Comparison of ENCODE assay signal across 25 cellular contexts in genomic region chrX:18769812-18770573, GRCh38.
DNase-seq lines count a peak whose midpoint lies in the region; ATAC-seq, FAIRE-seq and TF ChIP-seq lines count a peak whose summit lies in the region.
"Had no signal": no experiment of that assay in that cellular context is flagged by ENCODE, and none has a peak within 500 bp of the region (broad histone marks: within the 10 kb centered on the region; RNA-seq: fewer than 3 reads in every experiment).

No MANE protein-coding gene starts in this region.

- no peaks in the 10 kb centered on the region for H3K36me3 ChIP-seq in BE2C
- H3K36me3 ChIP-seq in endodermal cell (ENCODE audit: control insufficient read depth, insufficient read depth, low read length), result no peaks in the 10 kb centered on the region
- no peaks in the 10 kb centered on the region for H3K36me3 ChIP-seq in mesenchymal stem cell (ENCODE audit: control insufficient read depth in 1 of 2, insufficient read depth in 2 of 2, low read depth in 1 of 2, low read length in 2 of 2)
- H3K36me3 ChIP-seq in aorta (ENCODE audit: control insufficient read depth in 1 of 2, insufficient read depth in 2 of 2, low read length in 1 of 2), result no peaks in the 10 kb centered on the region
- H3K36me3 ChIP-seq: BLaER1 treated with 17β-estradiol and CSF1 and Interleukin-3, amounts not matched to agents 10 nM and 100 nM had no signal

- H3K9me3 Mint-ChIP-seq in endodermal cell, result peaks cover 50% of the 10 kb centered on the region
- peaks cover 6% of the 10 kb centered on the region for H3K9me3 Mint-ChIP-seq in activated CD4-positive, alpha-beta memory T cell treated with anti-CD3 and anti-CD28 coated beads for 36 hours

- no peak overlapping the region for H3K14ac ChIP-seq in mesenchymal stem cell (ENCODE audit: low read length in 2 of 2)

- no peak overlapping the region for H3K27ac ChIP-seq in endodermal cell (ENCODE audit: low read depth, low read length)
- H3K27ac ChIP-seq in mesenchymal stem cell (ENCODE audit: low read length, poor library complexity, severe bottlenecking), result no peak overlapping the region
- no peak overlapping the region for H3K27ac ChIP-seq in aorta (ENCODE audit: low read depth in 1 of 2, low read length in 2 of 2)
- H3K27ac ChIP-seq: BLaER1 treated with 17β-estradiol and CSF1 and Interleukin-3, amounts not matched to agents 10 nM and 100 nM; epithelial cell of prostate had no signal

- peaks cover 18% of the 10 kb centered on the region for H3K4me1 ChIP-seq in BE2C
- no peaks in the 10 kb centered on the region for H3K4me1 ChIP-seq in endodermal cell (ENCODE audit: control insufficient read depth, insufficient read depth, low read length)
- H3K4me1 ChIP-seq in mesenchymal stem cell (ENCODE audit: control insufficient read depth, insufficient read depth, low read depth, low read length), result no peaks in the 10 kb centered on the region
- no peaks in the 10 kb centered on the region for H3K4me1 ChIP-seq in aorta (ENCODE audit: control insufficient read depth in 1 of 2, insufficient read depth in 2 of 2, low read length in 2 of 2)
- H3K4me1 ChIP-seq: BLaER1 treated with 17β-estradiol and CSF1 and Interleukin-3, amounts not matched to agents 10 nM and 100 nM had no signal

- no peaks in the 10 kb centered on the region for H3K27me3 Mint-ChIP-seq in endodermal cell (ENCODE audit: insufficient read depth)
- no peaks in the 10 kb centered on the region for H3K27me3 Mint-ChIP-seq in activated CD4-positive, alpha-beta memory T cell treated with anti-CD3 and anti-CD28 coated beads for 36 hours
- H3K27me3 Mint-ChIP-seq: activated B cell treated with CpG ODN at 0.5 μM for 24 hours, progenitor cell of endocrine pancreas had no signal

- H3K23ac ChIP-seq in mesenchymal stem cell (ENCODE audit: low read length in 2 of 2), result no peak overlapping the region

- CTCF ChIA-PET in activated CD4-positive, alpha-beta memory T cell treated with anti-CD3 and anti-CD28 coated beads for 36 hours (lab: Charles Lee), result no interaction called here

- peak; percentile 55 for FAIRE-seq in GM12891 (lab: Jason Lieb, UNC)
- FAIRE-seq: GM18507, urothelium cell line had no signal

- no peak overlapping the region for H2BK12ac ChIP-seq in mesenchymal stem cell (ENCODE audit: low read length in 2 of 2)

- H2BK5ac ChIP-seq in mesenchymal stem cell (ENCODE audit: low read depth, low read length, poor library complexity, severe bottlenecking), result no peak overlapping the region

- intact Hi-C loops in activated CD4-positive, alpha-beta memory T cell treated with anti-CD3 and anti-CD28 coated beads for 36 hours (cut with micrococcal nuclease), result no loop called here
- intact Hi-C loops in aorta (cut with DNase I), result no loop called here

- POLR2A ChIA-PET in activated CD4-positive, alpha-beta memory T cell treated with anti-CD3 and anti-CD28 coated beads for 36 hours (lab: Charles Lee), result no interaction called here

- H3K4me2 ChIP-seq in mesenchymal stem cell (ENCODE audit: low read length, poor library complexity, severe bottlenecking), result no peak overlapping the region
- H3K4me2 ChIP-seq: BLaER1 treated with 17β-estradiol and CSF1 and Interleukin-3, amounts not matched to agents 10 nM and 100 nM had no signal

- H2AK5ac ChIP-seq in mesenchymal stem cell (ENCODE audit: low read length, severe bottlenecking), result no peak overlapping the region

- no peak overlapping the region for H3K18ac ChIP-seq in mesenchymal stem cell (ENCODE audit: low read depth in 1 of 2, low read length in 2 of 2)

- no peak overlapping the region for H4K91ac ChIP-seq in mesenchymal stem cell (ENCODE audit: low read length)

- WGBS in endodermal cell (ENCODE audit: insufficient coverage in 1 of 2, insufficient read length in 1 of 2), 2 experiments, result 97 to 100% methylated on average over 1 to 6 of the region's 7 CpGs
- WGBS in mesenchymal stem cell, result 11% methylated on average over 3 of the region's 7 CpGs
- WGBS in aorta, 2 donors, result 38 to 43% methylated on average over 7 of the region's 7 CpGs

- no peaks in the 10 kb centered on the region for H3K79me1 ChIP-seq in mesenchymal stem cell (replicated peaks; ENCODE audit: low read length, poor library complexity, severe bottlenecking)

- no peak overlapping the region for H3K4me3 Mint-ChIP-seq in endodermal cell
- H3K4me3 Mint-ChIP-seq in activated CD4-positive, alpha-beta memory T cell treated with anti-CD3 and anti-CD28 coated beads for 36 hours, result no peak overlapping the region
- H3K4me3 Mint-ChIP-seq: activated B cell treated with CpG ODN at 0.5 μM for 24 hours; stimulated activated effector memory CD8-positive, alpha-beta T cell treated with anti-CD3 and anti-CD28 coated beads, Interleukin-12 subunit alpha, Interleukin-12 subunit beta, amount 100 ng/mL, for 72 hours had no signal

- no peak overlapping the region for H4K8ac ChIP-seq in mesenchymal stem cell (ENCODE audit: low read length)

- H3K27ac Mint-ChIP-seq in endodermal cell, result no peak overlapping the region
- no peak overlapping the region for H3K27ac Mint-ChIP-seq in activated CD4-positive, alpha-beta memory T cell treated with anti-CD3 and anti-CD28 coated beads for 36 hours
- H3K27ac Mint-ChIP-seq: activated B cell treated with CpG ODN at 0.5 μM for 24 hours; progenitor cell of endocrine pancreas; stimulated activated effector memory CD8-positive, alpha-beta T cell treated with anti-CD3 and anti-CD28 coated beads, Interleukin-12 subunit alpha, Interleukin-12 subunit beta, amount 100 ng/mL, for 72 hours had no signal

- H3K9me3 ChIP-seq in BE2C (no peaks in the 10 kb centered on the region), endodermal cell (ENCODE audit: control insufficient read depth, low read length) (peaks cover 12% of the 10 kb centered on the region), mesenchymal stem cell (ENCODE audit: control insufficient read depth, low read length) (peaks cover 19% of the 10 kb centered on the region), aorta (ENCODE audit: control insufficient read depth, low read length) (no peaks in the 10 kb centered on the region)

- H3K4me1 Mint-ChIP-seq in endodermal cell, result peaks cover 1% of the 10 kb centered on the region
- no peaks in the 10 kb centered on the region for H3K4me1 Mint-ChIP-seq in activated CD4-positive, alpha-beta memory T cell treated with anti-CD3 and anti-CD28 coated beads for 36 hours (ENCODE audit: low read depth)
- H3K4me1 Mint-ChIP-seq: activated B cell treated with CpG ODN at 0.5 μM for 24 hours; stimulated activated effector memory CD8-positive, alpha-beta T cell treated with anti-CD3 and anti-CD28 coated beads, Interleukin-12 subunit alpha, Interleukin-12 subunit beta, amount 100 ng/mL, for 72 hours had no signal

- H2BK15ac ChIP-seq in mesenchymal stem cell (ENCODE audit: low read depth, poor library complexity, severe bottlenecking), result no peak overlapping the region

- H3K36me3 Mint-ChIP-seq in endodermal cell (ENCODE audit: low read depth), result peaks cover 4% of the 10 kb centered on the region
- peaks cover 2% of the 10 kb centered on the region for H3K36me3 Mint-ChIP-seq in activated CD4-positive, alpha-beta memory T cell treated with anti-CD3 and anti-CD28 coated beads for 36 hours
- H3K36me3 Mint-ChIP-seq: stimulated activated effector memory CD8-positive, alpha-beta T cell treated with anti-CD3 and anti-CD28 coated beads, Interleukin-12 subunit alpha, Interleukin-12 subunit beta, amount 100 ng/mL, for 72 hours had no signal

- H3K27me3 ChIP-seq in BE2C (no peaks in the 10 kb centered on the region), endodermal cell (ENCODE audit: control insufficient read depth, insufficient read depth, low read length, poor library complexity, severe bottlenecking) (no peaks in the 10 kb centered on the region), mesenchymal stem cell (ENCODE audit: control insufficient read depth in 1 of 2, insufficient read depth in 1 of 2, low read length in 2 of 2) (no peaks in the 10 kb centered on the region), aorta (ENCODE audit: control insufficient read depth in 1 of 2, insufficient read depth in 2 of 2, low read length in 1 of 2) (no peaks in the 10 kb centered on the region)

- ATAC-seq in aorta (ENCODE audit: low FRiP score), result no peak
- ATAC-seq: stimulated activated effector memory CD8-positive, alpha-beta T cell treated with anti-CD3 and anti-CD28 coated beads, Interleukin-12 subunit alpha, Interleukin-12 subunit beta, amount 100 ng/mL, for 72 hours had no signal

- H3K9ac ChIP-seq in endodermal cell (ENCODE audit: extremely low read depth, low read length, poor library complexity, severe bottlenecking) (no peak overlapping the region), mesenchymal stem cell (ENCODE audit: low read length) (no peak overlapping the region)
- H3K9ac ChIP-seq: BLaER1 treated with 17β-estradiol and CSF1 and Interleukin-3, amounts not matched to agents 10 nM and 100 nM had no signal

- H3K4me3 ChIP-seq in BE2C (ENCODE audit: low read depth, low read length), result no peak overlapping the region
- H3K4me3 ChIP-seq in endodermal cell (ENCODE audit: low read length), result no peak overlapping the region
- no peak overlapping the region for H3K4me3 ChIP-seq in mesenchymal stem cell (ENCODE audit: insufficient read depth in 1 of 2, low read depth in 1 of 2, low read length in 2 of 2)
- H3K4me3 ChIP-seq in aorta (ENCODE audit: low read length in 2 of 2), result no peak overlapping the region
- H3K4me3 ChIP-seq: BLaER1 treated with 17β-estradiol and CSF1 and Interleukin-3, amounts not matched to agents 10 nM and 100 nM had no signal

- no peak overlapping the region for H2BK120ac ChIP-seq in mesenchymal stem cell (ENCODE audit: low read depth, low read length)

- TF ChIP-seq CTCF in BE2C (IDR thresholded peaks at IDR 0.05; ENCODE audit: low read depth, low read length) (peak; percentile 41), endodermal cell (conservative IDR thresholded peaks at IDR 0.05) (peak; percentile 36)

- H3K4ac ChIP-seq in mesenchymal stem cell (ENCODE audit: low read depth in 1 of 2, low read length in 2 of 2), result no peak overlapping the region

- DNase-seq in BE2C (peak; percentile 37), GM12891 (ENCODE audit: insufficient read length, low spot score) (no peak), endodermal cell (no peak), mesenchymal stem cell (peak; percentile 60), nucleus accumbens (lab: John Stamatoyannopoulos, UW) (no peak), aorta (no peak)
- DNase-seq in activated CD4-positive, alpha-beta memory T cell treated with anti-CD3 and anti-CD28 coated beads for 36 hours, result no peak
- DNase-seq in stimulated activated CD4-positive, alpha-beta T cell treated with anti-CD3 and anti-CD28 coated beads, Interleukin-1b, Interleukin-23, amount 100 ng/mL, for 48 hours, result no peak
- DNase-seq: ACHN; activated B cell treated with CpG ODN at 0.5 μM for 24 hours; activated CD4-positive, alpha-beta T cell treated with anti-CD3 and anti-CD28 coated beads, Interleukin-2, amount 50 U/mL, for 48 hours; activated naive CD4-positive, alpha-beta T cell; amygdala; cortex of kidney; HCEC 1CT; NCI-H1105 treated with DMSO at 0.1 percent for 48 hours; NCI-H510A treated with DMSO at 0.1 percent for 48 hours; RPMI8226; T-helper 9 cell had no signal

- H2AFZ ChIP-seq in mesenchymal stem cell (ENCODE audit: low read depth, low read length), result no peak overlapping the region

- TF ChIP-seq POLR2A in GM12891 (IDR thresholded peaks at IDR 0.05; ENCODE audit: low read depth, low read length), result no peak

TF ChIP-seq in GM12891, 5 proteins besides CTCF, POLR2A, EP300 and RAD21 (continues in another document):
- TF ChIP-seq TAF1 (IDR thresholded peaks at IDR 0.05; ENCODE audit: low read depth, low read length), result no peak
- TF ChIP-seq PAX5 (IDR thresholded peaks at IDR 0.05; ENCODE audit: insufficient read depth, low read length, severe bottlenecking), result no peak

Comparison
In these comparisons a context has a peak if more than half of its experiments do, and no peak if none do; other contexts are left out.
1. DNase-seq: peak in BE2C (single experiment) and mesenchymal stem cell (single experiment); none in GM12891 (single experiment), endodermal cell (single experiment), nucleus accumbens (0 of 56), activated CD4-positive, alpha-beta memory T cell treated with anti-CD3 and anti-CD28 coated beads for 36 hours (single experiment), stimulated activated CD4-positive, alpha-beta T cell treated with anti-CD3 and anti-CD28 coated beads, Interleukin-1b, Interleukin-23, amount 100 ng/mL, for 48 hours (single experiment) and aorta (0 of 2).